8 cellular contexts compared by ENCODE assay signal in the genomic region with DNA sequence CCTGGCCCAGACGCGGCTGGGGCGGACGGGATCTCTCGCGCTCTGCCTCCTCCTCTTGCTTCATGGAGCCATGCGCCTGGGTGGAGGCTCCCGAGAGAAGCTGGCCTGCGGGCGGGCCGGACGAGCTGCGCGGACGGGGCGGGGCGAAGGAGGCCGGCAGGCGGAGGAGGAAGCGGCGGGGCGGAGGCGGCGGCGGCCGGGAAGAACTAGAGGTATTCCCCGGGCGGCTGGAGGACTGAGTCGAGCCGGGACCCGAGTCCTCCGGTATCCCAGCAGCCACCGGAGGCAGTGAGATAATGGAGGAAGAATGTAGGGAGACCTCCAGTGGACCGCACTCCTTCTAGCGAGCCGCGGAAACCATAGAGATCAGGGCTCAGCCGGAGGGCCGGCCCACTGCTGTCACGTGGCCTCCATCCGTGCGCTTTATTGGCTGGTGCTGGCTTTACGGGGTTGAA. TPM values are rescaled to one million over a fixed set of nuclear protein-coding genes. Genes with fewer than 3 reads are reported as not detected.
DNase-seq lines count a peak whose midpoint lies in the region; ATAC-seq and TF ChIP-seq lines count a peak whose summit lies in the region.
"Not testable (repeated sequence)": the region's sequence is repeated elsewhere in the genome, so short reads cannot be mapped to it uniquely, and the experiment has no call there.

No MANE protein-coding gene starts in this region.

- not testable (repeated sequence) for H3K9me3 ChIP-seq in SK-N-SH; subcutaneous abdominal adipose tissue (ENCODE audit: control insufficient read depth in 5 of 5, low read length in 5 of 5)

- peak overlapping the region; percentile 63 for H3K4me3 ChIP-seq in GM06990 (replicated peaks; ENCODE audit: low read depth, low read length)
- H3K4me3 ChIP-seq in SK-N-SH (ENCODE audit: low read depth in 2 of 2, low read length in 1 of 2) = peak overlapping the region; percentile 57 to 61
- peak overlapping the region in 3 of 5 donors; percentile 53 to 67 (median 56) for H3K4me3 ChIP-seq in subcutaneous abdominal adipose tissue (ENCODE audit: low read depth in 1 of 5, low read length in 5 of 5)

- H3K4me1 ChIP-seq in SK-N-SH (ENCODE audit: control insufficient read depth in 1 of 2, insufficient read depth in 2 of 2, low read depth in 1 of 2, low read length in 1 of 2); subcutaneous abdominal adipose tissue (ENCODE audit: control insufficient read depth in 5 of 5, insufficient read depth in 5 of 5, low read length in 5 of 5): not testable (repeated sequence)

- peaks cover 22% of the 10 kb centered on the region for H4K20me1 ChIP-seq in SK-N-SH (ENCODE audit: insufficient read depth)

- POLR2A ChIA-PET in SK-N-SH (lab: Yijun Ruan, JAX) = not testable (repeated sequence)

- H3K9me2 ChIP-seq in SK-N-SH = not testable (repeated sequence)

- peak overlapping the region; percentile 47; the same call in 1 of the 2 replicates for H3K4me2 ChIP-seq in SK-N-SH

- ATAC-seq in HG02588 (IDR thresholded peaks at IDR 0.05; ENCODE audit: unreplicated experiment) = peak; percentile 83

- not testable (repeated sequence) for TF ChIP-seq CTCF in GM06990 (IDR thresholded peaks at IDR 0.05; ENCODE audit: insufficient read depth, low read length, poor library complexity, severe bottlenecking); SK-N-SH (IDR thresholded peaks at IDR 0.05)

- CTCF ChIA-PET in SK-N-SH (lab: Yijun Ruan, JAX) = not testable (repeated sequence)

- H2AFZ ChIP-seq in SK-N-SH (ENCODE audit: low read depth) = not testable (repeated sequence)

- peaks cover 39% of the 10 kb centered on the region for H3K79me2 ChIP-seq in SK-N-SH (ENCODE audit: insufficient read depth)

- H3K27me3 ChIP-seq in GM06990 (replicated peaks; ENCODE audit: control insufficient read depth, insufficient read depth, low read length); SK-N-SH (ENCODE audit: insufficient read depth); subcutaneous abdominal adipose tissue (ENCODE audit: control insufficient read depth in 5 of 5, insufficient read depth in 4 of 5, low read length in 5 of 5): not testable (repeated sequence)

- peak; percentile 84 for DNase-seq in GM06990 (ENCODE audit: extremely low read depth, insufficient read length)
- peak; percentile 81 for DNase-seq in NAMALWA (ENCODE audit: low spot score)
- DNase-seq in SK-N-SH = peak; percentile 52
- peak; percentile 75 for DNase-seq in activated naive CD4-positive, alpha-beta T cell treated with anti-CD3 and anti-CD28 coated beads, Interleukin-2, amount 50 U/mL, for 16 hours
- peak; percentile 90 for DNase-seq in globus pallidus (ENCODE audit: low spot score)
- peak in 55 of 56 donors; percentile 15 to 95 (median 84) for DNase-seq in nucleus accumbens (lab: John Stamatoyannopoulos, UW)

- TF ChIP-seq EP300 in SK-N-SH (IDR thresholded peaks at IDR 0.05; ENCODE audit: borderline replicate concordance in 1 of 2, low read depth in 1 of 2, low read length in 1 of 2) = not testable (repeated sequence)

- H3K36me3 ChIP-seq in GM06990 (ENCODE audit: control insufficient read depth, insufficient read depth, low read length); SK-N-SH (replicated peaks in 1 of 2; ENCODE audit: control insufficient read depth in 1 of 2, insufficient read depth in 2 of 2, low read length in 1 of 2); subcutaneous abdominal adipose tissue (ENCODE audit: control insufficient read depth in 5 of 5, insufficient read depth in 5 of 5, low read length in 5 of 5): not testable (repeated sequence)

- TF ChIP-seq RAD21 in SK-N-SH (IDR thresholded peaks at IDR 0.05; ENCODE audit: low read length) = not testable (repeated sequence)

- WGBS in SK-N-SH (ENCODE audit: low lambda C conversion rate) = under 1% methylated on average over 28 of the region's 43 CpGs

- peak overlapping the region; percentile 68 to 78 for H3K27ac ChIP-seq in SK-N-SH (ENCODE audit: low read depth in 2 of 2, low read length in 1 of 2)
- peak overlapping the region; percentile 74 for H3K27ac ChIP-seq in subcutaneous abdominal adipose tissue (ENCODE audit: low read depth, low read length)

- not testable (repeated sequence) for H3F3A ChIP-seq in SK-N-SH (replicated peaks; ENCODE audit: insufficient read depth)

- H3K9ac ChIP-seq in SK-N-SH = peak overlapping the region; percentile 82; the same call in 1 of the 2 replicates
- H3K9ac ChIP-seq in subcutaneous abdominal adipose tissue (ENCODE audit: low read length in 5 of 5) = peak overlapping the region in 1 of 5 donors; percentile 45

TF ChIP-seq in SK-N-SH, 30 proteins besides CTCF, POLR2A, EP300 and RAD21:
- TF ChIP-seq ELF1 (IDR thresholded peaks at IDR 0.05) (0 out of 2 replicates have a peak, but pooled peaks have one; percentile 33), GABPA (IDR thresholded peaks at IDR 0.05; ENCODE audit: low read depth) (peak; percentile 32; the same call in 1 of the 2 replicates), USF1 (IDR thresholded peaks at IDR 0.05; ENCODE audit: borderline replicate concordance, low read depth) (0 out of 2 replicates have a peak, but pooled peaks have one; percentile 76)
- TF ChIP-seq, protein P1, sequence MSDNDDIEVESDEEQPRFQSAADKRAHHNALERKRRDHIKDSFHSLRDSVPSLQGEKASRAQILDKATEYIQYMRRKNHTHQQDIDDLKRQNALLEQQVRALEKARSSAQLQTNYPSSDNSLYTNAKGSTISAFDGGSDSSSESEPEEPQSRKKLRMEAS (IDR thresholded peaks at IDR 0.05; ENCODE audit: low read depth) = peak; percentile 66
- TF ChIP-seq, protein P2, sequence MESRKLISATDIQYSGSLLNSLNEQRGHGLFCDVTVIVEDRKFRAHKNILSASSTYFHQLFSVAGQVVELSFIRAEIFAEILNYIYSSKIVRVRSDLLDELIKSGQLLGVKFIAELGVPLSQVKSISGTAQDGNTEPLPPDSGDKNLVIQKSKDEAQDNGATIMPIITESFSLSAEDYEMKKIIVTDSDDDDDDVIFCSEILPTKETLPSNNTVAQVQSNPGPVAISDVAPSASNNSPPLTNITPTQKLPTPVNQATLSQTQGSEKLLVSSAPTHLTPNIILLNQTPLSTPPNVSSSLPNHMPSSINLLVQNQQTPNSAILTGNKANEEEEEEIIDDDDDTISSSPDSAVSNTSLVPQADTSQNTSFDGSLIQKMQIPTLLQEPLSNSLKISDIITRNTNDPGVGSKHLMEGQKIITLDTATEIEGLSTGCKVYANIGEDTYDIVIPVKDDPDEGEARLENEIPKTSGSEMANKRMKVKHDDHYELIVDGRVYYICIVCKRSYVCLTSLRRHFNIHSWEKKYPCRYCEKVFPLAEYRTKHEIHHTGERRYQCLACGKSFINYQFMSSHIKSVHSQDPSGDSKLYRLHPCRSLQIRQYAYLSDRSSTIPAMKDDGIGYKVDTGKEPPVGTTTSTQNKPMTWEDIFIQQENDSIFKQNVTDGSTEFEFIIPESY (IDR thresholded peaks at IDR 0.05; ENCODE audit: borderline replicate concordance, low read depth) = 0 out of 2 replicates have a peak, but pooled peaks have one; percentile 17
TF ChIP-seq in SK-N-SH: peak in this region for 5; not testable (repeated sequence) for 25.

RNA-seq across cellular contexts. Expression of gene NUTM2D, which starts 15.3 kb away (rescaled TPM):
- 1.5 and 1.7 TPM in 2 replicates for polyA plus RNA-seq in SK-N-SH (2012; rRNA removed)
- polyA plus RNA-seq in SK-N-SH (2012; cell fraction: cytosol; rRNA removed) = 0.75 and 1.1 TPM in 2 replicates
- polyA plus RNA-seq in SK-N-SH (2012; cell fraction: nucleus; rRNA removed) = 2.5 and 2.6 TPM in 2 replicates

Comparison
In these comparisons a context has a peak if more than half of its experiments do, and no peak if none do; other contexts are left out.
1. Peak in every context shown above with its lines: DNase-seq, ATAC-seq, H3K4me3 ChIP-seq and H3K27ac ChIP-seq.